1 cellular context compared by ENCODE assay signal in the genomic region with DNA sequence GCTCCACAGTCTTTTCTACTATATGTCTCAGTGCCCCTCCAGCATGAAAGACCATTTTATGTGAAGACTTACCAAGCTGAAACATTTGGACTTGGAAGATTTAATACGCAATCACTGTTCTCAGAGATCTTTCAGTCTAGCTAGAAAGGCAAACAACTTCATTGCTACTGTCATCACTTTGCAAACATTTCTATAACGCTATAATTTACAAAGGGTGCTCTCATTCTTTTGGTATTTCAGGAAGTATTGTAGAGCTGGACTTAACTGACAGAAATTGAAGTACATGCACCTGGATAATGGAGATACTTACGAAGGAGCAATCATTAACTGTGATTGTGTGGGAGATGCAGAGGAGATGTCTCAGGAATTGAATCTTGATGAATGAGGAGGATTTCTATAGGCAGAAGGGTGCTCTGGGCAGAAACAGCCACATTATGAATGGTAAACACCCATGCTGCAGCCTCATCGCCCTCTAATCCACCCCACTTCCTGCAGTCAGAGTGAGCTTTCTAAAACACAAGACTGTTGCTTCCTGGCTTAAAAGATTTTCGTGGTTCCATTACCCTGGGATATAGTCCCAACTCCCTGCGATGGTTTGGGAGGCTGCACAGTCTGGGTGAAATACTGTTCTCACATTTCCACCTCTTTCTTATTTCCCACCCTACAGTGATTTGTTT.
TF ChIP-seq lines count a peak whose summit lies in the region.

No MANE protein-coding gene starts in this region.

TF ChIP-seq in IMR-90, 13 proteins besides CTCF, POLR2A, EP300 and RAD21 (continued from another document):
- TF ChIP-seq, protein P1, sequence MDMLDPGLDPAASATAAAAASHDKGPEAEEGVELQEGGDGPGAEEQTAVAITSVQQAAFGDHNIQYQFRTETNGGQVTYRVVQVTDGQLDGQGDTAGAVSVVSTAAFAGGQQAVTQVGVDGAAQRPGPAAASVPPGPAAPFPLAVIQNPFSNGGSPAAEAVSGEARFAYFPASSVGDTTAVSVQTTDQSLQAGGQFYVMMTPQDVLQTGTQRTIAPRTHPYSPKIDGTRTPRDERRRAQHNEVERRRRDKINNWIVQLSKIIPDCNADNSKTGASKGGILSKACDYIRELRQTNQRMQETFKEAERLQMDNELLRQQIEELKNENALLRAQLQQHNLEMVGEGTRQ (IDR thresholded peaks at IDR 0.05; ENCODE audit: low read depth, low read length): no peak
- TF ChIP-seq CHD1 (IDR thresholded peaks at IDR 0.05; ENCODE audit: low read depth, low read length) (no peak), RFX5 (IDR thresholded peaks at IDR 0.05; ENCODE audit: low read depth, low read length) (no peak), FOS (IDR thresholded peaks at IDR 0.05; ENCODE audit: low read depth, low read length) (no peak)
